8 cellular contexts compared by ENCODE assay signal in the genomic region with DNA sequence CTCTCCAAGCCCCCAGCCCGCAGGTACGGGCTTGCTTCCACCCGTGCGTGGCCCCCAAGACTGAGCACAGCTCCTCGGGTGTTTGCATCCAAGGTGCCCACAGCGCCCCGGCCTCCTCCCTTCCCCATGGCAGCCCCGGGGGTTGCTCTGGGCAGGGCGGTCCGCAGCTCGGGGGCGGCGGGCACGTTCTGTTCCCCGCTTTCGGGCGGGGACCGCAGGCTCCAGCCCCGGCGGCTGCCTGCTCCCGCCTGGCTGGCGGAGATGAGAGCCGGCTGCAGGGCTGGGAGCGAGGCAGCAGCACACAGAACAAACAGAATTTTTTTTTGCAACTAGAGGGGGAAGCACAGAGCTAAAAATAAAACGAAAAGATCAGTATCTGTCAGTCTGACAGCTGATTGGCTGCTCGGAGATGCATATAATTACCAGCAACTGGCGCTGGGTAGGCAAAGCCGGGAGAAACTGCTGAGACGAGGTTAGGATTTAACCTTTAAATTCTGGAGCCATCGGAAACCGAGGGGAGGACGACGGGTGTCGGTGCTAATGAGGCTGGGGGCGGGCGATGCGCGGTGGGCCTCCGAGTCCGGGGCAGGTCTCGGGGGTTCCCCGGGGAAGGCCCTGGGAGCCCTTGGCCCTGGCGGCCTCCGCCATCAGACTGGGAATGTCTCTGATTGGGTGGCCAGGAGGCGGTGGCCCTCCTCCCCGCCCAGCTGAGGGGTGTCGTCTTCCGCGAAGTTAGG.
A peak's percentile ranks its signal among the peaks of the same experiment; 100 is the strongest.
DNase-seq lines count a peak whose midpoint lies in the region; ATAC-seq and TF ChIP-seq lines count a peak whose summit lies in the region.

No MANE protein-coding gene starts in this region.

- H3K4me1 Mint-ChIP-seq in IgD-negative memory B cell: peaks cover 3 to 9% (median 4%) of the 10 kb centered on the region in 3 donors

- TF ChIP-seq CTCF in GM12875 (IDR thresholded peaks at IDR 0.05; ENCODE audit: borderline replicate concordance, insufficient read depth, low read depth, low read length) (no peak), cardiac muscle cell (IDR thresholded peaks at IDR 0.05; ENCODE audit: low read depth, low read length) (peak; percentile 16)

- no peaks in the 10 kb centered on the region for H3K9me3 Mint-ChIP-seq in IgD-negative memory B cell

- ATAC-seq in aorta (ENCODE audit: low FRiP score) (peak; percentile 82), GM21526 (IDR thresholded peaks at IDR 0.05; ENCODE audit: low FRiP score, unreplicated experiment) (no peak)

- peaks cover 25% of the 10 kb centered on the region for H3K27me3 Mint-ChIP-seq in IgD-negative memory B cell

- DNase-seq in SJSA1 (ENCODE audit: low read depth in 1 of 2, low spot score in 2 of 2) (peak in 1 of 2 experiments; percentile 49), amniotic stem cell (lab: John Stamatoyannopoulos, UW) (peak; percentile 57), cardiac muscle cell (ENCODE audit: low read depth in 1 of 2, low spot score in 1 of 2) (peak; percentile 92 to 93), nucleus accumbens (lab: John Stamatoyannopoulos, UW) (peak in 43 of 56 donors; percentile 25 to 84 (median 58)), aorta (peak; percentile 78 to 84)

- H3K27ac Mint-ChIP-seq in IgD-negative memory B cell: no peak overlapping the region

- H3K27ac ChIP-seq in SJSA1: no peak overlapping the region
- H3K27ac ChIP-seq in cardiac muscle cell: peak overlapping the region; percentile 97
- peak overlapping the region; percentile 6 to 92 for H3K27ac ChIP-seq in aorta (ENCODE audit: low read depth in 1 of 2, low read length in 2 of 2)

- peaks cover 2% of the 10 kb centered on the region for H3K36me3 Mint-ChIP-seq in IgD-negative memory B cell

- H3K36me3 ChIP-seq in SJSA1 (no peaks in the 10 kb centered on the region), cardiac muscle cell (no peaks in the 10 kb centered on the region), aorta (ENCODE audit: control insufficient read depth in 1 of 2, insufficient read depth in 2 of 2, low read length in 1 of 2) (no peaks in the 10 kb centered on the region)

- H3K9me3 ChIP-seq in SJSA1 (replicated peaks) (no peaks in the 10 kb centered on the region), cardiac muscle cell (ENCODE audit: low read depth) (no peaks in the 10 kb centered on the region), aorta (ENCODE audit: control insufficient read depth, low read length) (no peaks in the 10 kb centered on the region)

- H3K4me3 Mint-ChIP-seq in IgD-negative memory B cell: peak overlapping the region; percentile 52 to 86 (median 66)

- 4 to 5% methylated on average over 48 to 49 of the region's 49 CpGs for WGBS in aorta, 2 donors

- peaks cover 12% of the 10 kb centered on the region for H3K4me1 ChIP-seq in SJSA1 (replicated peaks)
- peaks cover 61% of the 10 kb centered on the region for H3K4me1 ChIP-seq in cardiac muscle cell (ENCODE audit: low read depth)
- no peaks in the 10 kb centered on the region for H3K4me1 ChIP-seq in aorta (ENCODE audit: control insufficient read depth in 1 of 2, insufficient read depth in 2 of 2, low read length in 2 of 2)

- intact Hi-C loops in aorta (cut with DNase I): no loop called here

- H3K27me3 ChIP-seq in SJSA1 (replicated peaks) (no peaks in the 10 kb centered on the region), cardiac muscle cell (no peaks in the 10 kb centered on the region), aorta (ENCODE audit: control insufficient read depth in 1 of 2, insufficient read depth in 2 of 2, low read length in 1 of 2) (no peaks in the 10 kb centered on the region)

- H3K4me3 ChIP-seq in GM12875 (ENCODE audit: low read depth, low read length) (peak overlapping the region; percentile 37), SJSA1 (peak overlapping the region; percentile 26), cardiac muscle cell (peak overlapping the region; percentile 20), aorta (ENCODE audit: low read length in 2 of 2) (peak overlapping the region; percentile 4 to 12)
